Comparison of ENCODE assay signal across 13 cellular contexts in the genomic region with DNA sequence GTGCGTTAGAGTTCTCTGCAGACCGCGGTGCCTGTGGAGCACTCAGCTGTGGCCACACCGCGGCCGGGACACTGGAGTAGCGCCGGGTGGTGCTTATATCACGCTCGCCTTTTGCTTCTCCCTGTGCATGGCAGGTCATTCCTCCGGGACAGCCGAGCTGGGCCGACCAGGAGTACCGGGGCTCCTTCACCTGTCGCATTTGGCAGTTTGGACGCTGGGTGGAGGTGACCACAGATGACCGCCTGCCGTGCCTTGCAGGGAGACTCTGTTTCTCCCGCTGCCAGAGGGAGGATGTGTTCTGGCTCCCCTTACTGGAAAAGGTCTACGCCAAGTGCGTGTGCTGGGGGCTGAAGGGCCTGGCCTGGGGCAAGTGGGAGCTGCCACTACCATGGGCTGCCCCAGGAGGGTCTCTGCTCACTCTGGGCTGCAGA.
"Had no signal": no experiment of that assay in that cellular context is flagged by ENCODE, and none has a peak within 500 bp of the region (broad histone marks: within the 10 kb centered on the region; RNA-seq: fewer than 3 reads in every experiment).

No MANE protein-coding gene starts in this region.

- H3K27ac ChIP-seq: brain microvascular endothelial cell, SJCRH30, tibial nerve had no signal

- H3K4me3 ChIP-seq: dorsolateral prefrontal cortex, SJCRH30, tibial nerve had no signal

- DNase-seq: activated CD4-positive, alpha-beta memory T cell treated with anti-CD3 and anti-CD28 coated beads for 36 hours; activated CD4-positive, alpha-beta T cell treated with anti-CD3 and anti-CD28 coated beads for 1 hour; brain microvascular endothelial cell; hypothalamus; mammary epithelial cell; natural killer cell; SJCRH30; small intestine had no signal

- H3K4me1 ChIP-seq: SJCRH30 had no signal

- H3K36me3 Mint-ChIP-seq: activated naive CD4-positive, alpha-beta T cell treated with anti-CD3 and anti-CD28 coated beads, Interleukin-2, amount 50 U/mL, for 24 hours; natural killer cell had no signal

- H3K27ac Mint-ChIP-seq: activated CD4-positive, alpha-beta memory T cell treated with anti-CD3 and anti-CD28 coated beads for 36 hours; activated naive CD4-positive, alpha-beta T cell treated with anti-CD3 and anti-CD28 coated beads, Interleukin-2, amount 50 U/mL, for 24 hours; activated T-helper 1 cell treated with anti-CD3 and anti-CD28 coated beads, Interleukin-12 subunit alpha, Interleukin-12 subunit beta, Interleukin-2, Interleukin-4 antibody, amounts not matched to agents 30 ng/mL and 10 ng/mL and 1 ng/mL, durations not matched to agents 14 hours and 24 hours and 36 hours; natural killer cell; stimulated activated memory B cell treated with anti-CD40 and anti-IgM and Interleukin-4, amounts not matched to agents 10 μg/mL and 1 μg/mL and 100 μg/mL, for 72 hours had no signal

- H3K4me3 Mint-ChIP-seq: activated CD4-positive, alpha-beta memory T cell treated with anti-CD3 and anti-CD28 coated beads for 36 hours; activated naive CD4-positive, alpha-beta T cell treated with anti-CD3 and anti-CD28 coated beads, Interleukin-2, amount 50 U/mL, for 24 hours; activated T-helper 1 cell treated with anti-CD3 and anti-CD28 coated beads, Interleukin-12 subunit alpha, Interleukin-12 subunit beta, Interleukin-2, Interleukin-4 antibody, amounts not matched to agents 30 ng/mL and 10 ng/mL and 1 ng/mL, durations not matched to agents 14 hours and 24 hours and 36 hours; natural killer cell; stimulated activated memory B cell treated with anti-CD40 and anti-IgM and Interleukin-4, amounts not matched to agents 10 μg/mL and 1 μg/mL and 100 μg/mL, for 72 hours had no signal

- H3K27me3 ChIP-seq: brain microvascular endothelial cell, dorsolateral prefrontal cortex, SJCRH30, tibial nerve had no signal

- H3K27me3 Mint-ChIP-seq: activated CD4-positive, alpha-beta memory T cell treated with anti-CD3 and anti-CD28 coated beads for 36 hours; activated naive CD4-positive, alpha-beta T cell treated with anti-CD3 and anti-CD28 coated beads, Interleukin-2, amount 50 U/mL, for 24 hours; stimulated activated memory B cell treated with anti-CD40 and anti-IgM and Interleukin-4, amounts not matched to agents 10 μg/mL and 1 μg/mL and 100 μg/mL, for 72 hours had no signal

- ATAC-seq: natural killer cell; stimulated activated memory B cell treated with anti-CD40 and anti-IgM and Interleukin-4, amounts not matched to agents 10 μg/mL and 1 μg/mL and 100 μg/mL, for 72 hours had no signal

- H3K9me3 ChIP-seq: SJCRH30, tibial nerve had no signal

- H3K9me3 Mint-ChIP-seq: activated CD4-positive, alpha-beta memory T cell treated with anti-CD3 and anti-CD28 coated beads for 36 hours; activated naive CD4-positive, alpha-beta T cell treated with anti-CD3 and anti-CD28 coated beads, Interleukin-2, amount 50 U/mL, for 24 hours; activated T-helper 1 cell treated with anti-CD3 and anti-CD28 coated beads, Interleukin-12 subunit alpha, Interleukin-12 subunit beta, Interleukin-2, Interleukin-4 antibody, amounts not matched to agents 30 ng/mL and 10 ng/mL and 1 ng/mL, durations not matched to agents 14 hours and 24 hours and 36 hours; natural killer cell; stimulated activated memory B cell treated with anti-CD40 and anti-IgM and Interleukin-4, amounts not matched to agents 10 μg/mL and 1 μg/mL and 100 μg/mL, for 72 hours had no signal
